In the genomic region with DNA sequence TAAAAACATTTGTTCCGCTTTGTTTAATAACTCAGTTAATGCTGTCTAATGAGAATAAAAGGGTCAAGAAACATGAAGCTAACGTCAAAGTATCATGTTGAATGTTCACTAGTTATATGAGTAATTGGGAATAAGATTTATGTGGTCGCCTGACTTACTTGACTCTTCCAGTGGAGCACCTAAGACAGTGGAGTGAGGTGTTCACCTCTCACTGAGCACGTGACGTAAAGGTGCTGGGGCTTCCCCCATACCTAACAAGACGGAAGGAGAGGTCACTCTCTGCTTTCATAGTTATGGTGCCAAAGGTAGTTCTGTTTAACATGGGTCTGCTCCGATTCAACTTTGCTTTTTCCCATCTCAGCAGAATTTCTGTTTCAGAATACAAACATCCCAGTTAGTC, we compare ENCODE assay signal across 9 cellular contexts. TPM values are rescaled to one million over a fixed set of nuclear protein-coding genes. Genes with fewer than 3 reads are reported as not detected.
DNase-seq lines count a peak whose midpoint lies in the region; ATAC-seq and TF ChIP-seq lines count a peak whose summit lies in the region.
"Had no signal": no experiment of that assay in that cellular context is flagged by ENCODE, and none has a peak within 500 bp of the region (broad histone marks: within the 10 kb centered on the region; RNA-seq: fewer than 3 reads in every experiment).

No MANE protein-coding gene starts in this region.

- DNase-seq in lower lobe of right lung (no peak), HUDEP-2 (lab: John Stamatoyannopoulos, UW; ENCODE audit: unreplicated experiment in 76 of 76) (no peak), NCI-H2081 treated with DMSO at 0.1 percent for 48 hours (lab: John Stamatoyannopoulos, UW) (no peak)
- DNase-seq in activated CD8-positive, alpha-beta memory T cell treated with anti-CD3 and anti-CD28 coated beads for 24 hours, result no peak
- DNase-seq in T-helper 2 cell treated with Interferon-gamma antibody and Interleukin-4, amounts not matched to agents 5 μg/mL and 100 μg/mL, for 36 hours (ENCODE audit: low spot score), result no peak
- DNase-seq: activated effector memory CD4-positive, alpha-beta T cell treated with Interleukin-2 at 50 U/mL for 16 hours had no signal

- H3K4me1 Mint-ChIP-seq in T-helper 2 cell treated with Interferon-gamma antibody and Interleukin-4, amounts not matched to agents 5 μg/mL and 100 μg/mL, for 36 hours (ENCODE audit: low read depth), result peaks cover 17% of the 10 kb centered on the region

- H3K9me3 ChIP-seq in lower lobe of right lung, result no peaks in the 10 kb centered on the region

- peaks cover 18% of the 10 kb centered on the region for H3K27me3 Mint-ChIP-seq in T-helper 2 cell treated with Interferon-gamma antibody and Interleukin-4, amounts not matched to agents 5 μg/mL and 100 μg/mL, for 36 hours (ENCODE audit: low read depth)

- peaks cover 3% of the 10 kb centered on the region for H3K4me1 ChIP-seq in lower lobe of right lung

- H3K4me3 ChIP-seq in lower lobe of right lung, result peak overlapping the region; percentile 54

- H3K27ac ChIP-seq in lower lobe of right lung, result peak overlapping the region; percentile 64

- no peak overlapping the region for H3K4me3 Mint-ChIP-seq in T-helper 2 cell treated with Interferon-gamma antibody and Interleukin-4, amounts not matched to agents 5 μg/mL and 100 μg/mL, for 36 hours

- no peaks in the 10 kb centered on the region for H3K36me3 Mint-ChIP-seq in T-helper 2 cell treated with Interferon-gamma antibody and Interleukin-4, amounts not matched to agents 5 μg/mL and 100 μg/mL, for 36 hours (ENCODE audit: low read depth)

- H3K36me3 ChIP-seq in lower lobe of right lung, result no peaks in the 10 kb centered on the region

- intact Hi-C loops in lower lobe of right lung (cut with DNase I), result no loop called here

- H3K27ac Mint-ChIP-seq in T-helper 2 cell treated with Interferon-gamma antibody and Interleukin-4, amounts not matched to agents 5 μg/mL and 100 μg/mL, for 36 hours, result no peak overlapping the region

- no peaks in the 10 kb centered on the region for H3K9me3 Mint-ChIP-seq in T-helper 2 cell treated with Interferon-gamma antibody and Interleukin-4, amounts not matched to agents 5 μg/mL and 100 μg/mL, for 36 hours

- H3K27me3 ChIP-seq in lower lobe of right lung (ENCODE audit: low read depth), result no peaks in the 10 kb centered on the region

- peak; percentile 61 for ATAC-seq in GM18520 (IDR thresholded peaks at IDR 0.05; ENCODE audit: unreplicated experiment)
- ATAC-seq in GM21528 (IDR thresholded peaks at IDR 0.05; ENCODE audit: low FRiP score, unreplicated experiment), result peak; percentile 64
- ATAC-seq in HG03460 (IDR thresholded peaks at IDR 0.05; ENCODE audit: unreplicated experiment), result peak; percentile 56
- ATAC-seq in lower lobe of right lung, result peak; percentile 43 to 54

- no peak for TF ChIP-seq CTCF in lower lobe of right lung (IDR thresholded peaks at IDR 0.05)

RNA-seq across cellular contexts. Expression of gene KMO, which starts 0.7 kb away (rescaled TPM):
- total RNA-seq in lower lobe of right lung, result 23.0 TPM

RNA-seq across cellular contexts. Expression of gene FH, which starts 13.3 kb away (rescaled TPM):
- total RNA-seq in lower lobe of right lung, result 42.1 TPM
